In the genomic region with DNA sequence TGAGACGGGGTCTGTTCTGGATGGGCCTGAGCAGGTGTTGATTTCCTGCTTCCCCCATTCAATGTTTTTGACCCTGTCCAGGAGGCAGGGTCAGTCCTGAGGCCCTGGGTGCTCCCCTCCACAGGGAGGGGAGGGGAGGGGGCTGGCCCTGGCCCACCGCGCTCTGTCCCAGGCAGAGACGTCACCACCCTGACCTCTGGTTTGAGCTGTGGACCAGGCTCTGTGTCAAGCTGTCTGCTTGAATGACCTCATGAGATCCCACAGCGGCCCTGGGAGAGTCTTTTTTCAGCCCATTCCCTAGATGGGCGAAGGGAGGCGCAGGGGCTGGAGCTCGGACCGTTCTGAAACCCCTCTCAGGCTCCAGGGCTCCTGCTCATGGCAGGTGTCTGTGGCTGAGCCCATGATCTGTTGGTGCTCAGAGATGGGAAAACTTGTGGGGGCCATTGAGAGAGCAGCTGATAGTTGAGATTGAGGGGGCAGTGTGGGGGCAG, we compare ENCODE assay signal across 1 cellular context.
TF ChIP-seq lines count a peak whose summit lies in the region.

No MANE protein-coding gene starts in this region.

TF ChIP-seq in HepG2, 621 proteins besides CTCF, POLR2A, EP300 and RAD21 (continued from another document and continues in another):
- TF ChIP-seq, protein P1, sequence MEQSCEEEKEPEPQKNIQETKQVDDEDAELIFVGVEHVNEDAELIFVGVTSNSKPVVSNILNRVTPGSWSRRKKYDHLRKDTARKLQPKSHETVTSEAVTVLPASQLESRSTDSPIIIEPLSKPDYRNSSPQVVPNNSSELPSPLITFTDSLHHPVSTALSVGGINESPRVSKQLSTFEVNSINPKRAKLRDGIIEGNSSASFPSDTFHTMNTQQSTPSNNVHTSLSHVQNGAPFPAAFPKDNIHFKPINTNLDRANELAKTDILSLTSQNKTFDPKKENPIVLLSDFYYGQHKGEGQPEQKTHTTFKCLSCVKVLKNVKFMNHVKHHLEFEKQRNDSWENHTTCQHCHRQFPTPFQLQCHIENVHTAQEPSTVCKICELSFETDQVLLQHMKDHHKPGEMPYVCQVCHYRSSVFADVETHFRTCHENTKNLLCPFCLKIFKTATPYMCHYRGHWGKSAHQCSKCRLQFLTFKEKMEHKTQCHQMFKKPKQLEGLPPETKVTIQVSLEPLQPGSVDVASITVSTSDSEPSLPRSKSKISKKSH (CRISPR knock-in tag; IDR thresholded peaks at IDR 0.05; ENCODE audit: borderline replicate concordance): no peak
- TF ChIP-seq ZNF746 (CRISPR knock-in tag; IDR thresholded peaks at IDR 0.05): no peak
- TF ChIP-seq NBN (conservative IDR thresholded peaks at IDR 0.05): no peak
- TF ChIP-seq ZZZ3 (CRISPR knock-in tag; IDR thresholded peaks at IDR 0.05; ENCODE audit: borderline replicate concordance): no peak
- TF ChIP-seq YEATS4 (CRISPR knock-in tag; IDR thresholded peaks at IDR 0.05; ENCODE audit: borderline replicate concordance): no peak
- TF ChIP-seq, protein P2, sequence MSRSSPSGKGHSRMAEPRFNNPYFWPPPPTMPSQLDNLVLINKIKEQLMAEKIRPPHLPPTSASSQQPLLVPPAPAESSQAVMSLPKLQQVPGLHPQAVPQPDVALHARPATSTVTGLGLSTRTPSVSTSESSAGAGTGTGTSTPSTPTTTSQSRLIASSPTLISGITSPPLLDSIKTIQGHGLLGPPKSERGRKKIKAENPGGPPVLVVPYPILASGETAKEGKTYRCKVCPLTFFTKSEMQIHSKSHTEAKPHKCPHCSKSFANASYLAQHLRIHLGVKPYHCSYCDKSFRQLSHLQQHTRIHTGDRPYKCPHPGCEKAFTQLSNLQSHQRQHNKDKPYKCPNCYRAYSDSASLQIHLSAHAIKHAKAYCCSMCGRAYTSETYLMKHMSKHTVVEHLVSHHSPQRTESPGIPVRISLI (CRISPR knock-in tag; IDR thresholded peaks at IDR 0.05; ENCODE audit: borderline replicate concordance): no peak
- no peak for TF ChIP-seq SMARCC2 (IDR thresholded peaks at IDR 0.05)
- TF ChIP-seq XRCC5 (optimal IDR thresholded peaks at IDR 0.05; ENCODE audit: low read length): peak; percentile 83
- TF ChIP-seq CBX2 (IDR thresholded peaks at IDR 0.05; ENCODE audit: low read depth, low read length): no peak
- no peak for TF ChIP-seq CBX2 (CRISPR knock-in tag; IDR thresholded peaks at IDR 0.05; ENCODE audit: low read depth)
- peak; percentile 59; the same call in 1 of the 2 replicates for TF ChIP-seq ZBTB7B (CRISPR knock-in tag; IDR thresholded peaks at IDR 0.05)
- no peak for TF ChIP-seq GATAD1 (CRISPR knock-in tag; IDR thresholded peaks at IDR 0.05)
- TF ChIP-seq STAG1 (CRISPR knock-in tag; IDR thresholded peaks at IDR 0.05): no peak
- TF ChIP-seq XBP1 (CRISPR knock-in tag; IDR thresholded peaks at IDR 0.05): no peak
- no peak for TF ChIP-seq RARA (CRISPR knock-in tag; IDR thresholded peaks at IDR 0.05)
- no peak for TF ChIP-seq ZNF614 (CRISPR knock-in tag; IDR thresholded peaks at IDR 0.05; ENCODE audit: borderline replicate concordance)
- no peak for TF ChIP-seq SMAD1 (CRISPR knock-in tag; IDR thresholded peaks at IDR 0.05; ENCODE audit: borderline replicate concordance, low read depth)
- TF ChIP-seq TBX2 (CRISPR knock-in tag; IDR thresholded peaks at IDR 0.05; ENCODE audit: borderline replicate concordance): peak; percentile 31; the same call in 1 of the 2 replicates
- no peak for TF ChIP-seq ARNT2 (CRISPR knock-in tag; IDR thresholded peaks at IDR 0.05; ENCODE audit: low read depth)
- no peak for TF ChIP-seq MLXIP (CRISPR knock-in tag; IDR thresholded peaks at IDR 0.05; ENCODE audit: borderline replicate concordance)
- TF ChIP-seq ZNF24 (IDR thresholded peaks at IDR 0.05): no peak
- peak; percentile 71 for TF ChIP-seq ZMYM3 (CRISPR knock-in tag; IDR thresholded peaks at IDR 0.05)
- peak; percentile 97 for TF ChIP-seq ZNF629 (CRISPR knock-in tag; conservative IDR thresholded peaks at IDR 0.05)
- TF ChIP-seq ZNF282 (IDR thresholded peaks at IDR 0.05; ENCODE audit: partially characterized antibody): no peak
- no peak for TF ChIP-seq HNRNPH1 (optimal IDR thresholded peaks at IDR 0.05; ENCODE audit: low read depth, low read length)
- TF ChIP-seq ZNF572 (CRISPR knock-in tag; IDR thresholded peaks at IDR 0.05): no peak
- TF ChIP-seq TGIF2 (CRISPR knock-in tag; IDR thresholded peaks at IDR 0.05): no peak
- no peak for TF ChIP-seq PAX8 (CRISPR knock-in tag; IDR thresholded peaks at IDR 0.05; ENCODE audit: borderline replicate concordance)
- TF ChIP-seq ZNF670 (CRISPR knock-in tag; IDR thresholded peaks at IDR 0.05; ENCODE audit: borderline replicate concordance): no peak
- TF ChIP-seq, protein P3, sequence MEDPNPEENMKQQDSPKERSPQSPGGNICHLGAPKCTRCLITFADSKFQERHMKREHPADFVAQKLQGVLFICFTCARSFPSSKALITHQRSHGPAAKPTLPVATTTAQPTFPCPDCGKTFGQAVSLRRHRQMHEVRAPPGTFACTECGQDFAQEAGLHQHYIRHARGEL (CRISPR knock-in tag; IDR thresholded peaks at IDR 0.05): no peak
- no peak for TF ChIP-seq UBTF (CRISPR knock-in tag; IDR thresholded peaks at IDR 0.05)
- no peak for TF ChIP-seq ZNF503 (CRISPR knock-in tag; IDR thresholded peaks at IDR 0.05)
- TF ChIP-seq NFIB (CRISPR knock-in tag; IDR thresholded peaks at IDR 0.05; ENCODE audit: borderline replicate concordance): no peak
- TF ChIP-seq SYNCRIP (IDR thresholded peaks at IDR 0.05; ENCODE audit: insufficient read depth, low read depth, low read length): no peak
- no peak for TF ChIP-seq ZNF333 (CRISPR knock-in tag; IDR thresholded peaks at IDR 0.05; ENCODE audit: borderline replicate concordance)
- no peak for TF ChIP-seq KAT2B (IDR thresholded peaks at IDR 0.05; ENCODE audit: borderline replicate concordance, low read depth, low read length)
- no peak for TF ChIP-seq BCLAF1 (IDR thresholded peaks at IDR 0.05)
- TF ChIP-seq ZNF841 (CRISPR knock-in tag; IDR thresholded peaks at IDR 0.05; ENCODE audit: borderline replicate concordance): no peak
- no peak for TF ChIP-seq SPEN (CRISPR knock-in tag; IDR thresholded peaks at IDR 0.05; ENCODE audit: low read depth)
- TF ChIP-seq HNF4A (CRISPR knock-in tag; IDR thresholded peaks at IDR 0.05): peak; percentile 17; the same call in 1 of the 2 replicates
- TF ChIP-seq RFXAP (CRISPR knock-in tag; IDR thresholded peaks at IDR 0.05; ENCODE audit: borderline replicate concordance): no peak
- no peak for TF ChIP-seq EEA1 (CRISPR knock-in tag; IDR thresholded peaks at IDR 0.05; ENCODE audit: borderline replicate concordance)
- TF ChIP-seq ZXDC (CRISPR knock-in tag; IDR thresholded peaks at IDR 0.05): no peak
- TF ChIP-seq ZBTB14 (CRISPR knock-in tag; IDR thresholded peaks at IDR 0.05): no peak
